In genomic region chr9:128323192-128323730, GRCh38 we compare ENCODE assay signal across 8 cellular contexts. TPM values are rescaled to one million over a fixed set of nuclear protein-coding genes. Genes with fewer than 3 reads are reported as not detected.
DNase-seq lines count a peak whose midpoint lies in the region; ATAC-seq, FAIRE-seq and TF ChIP-seq lines count a peak whose summit lies in the region.

No MANE protein-coding gene starts in this region.

- in situ Hi-C loops in K562 (cut with MboI): loop anchor here (5.0 to 10.0 kb wide), 2 partner anchors 1349 to 1562 kb away; no protein-coding TSS in a partner anchor

- no peaks in the 10 kb centered on the region for H3K27me3 ChIP-seq in BE2C
- H3K27me3 ChIP-seq in K562 (ENCODE audit: control insufficient read depth in 2 of 2, insufficient read depth in 2 of 2, low read length in 2 of 2): no peaks in the 10 kb centered on the region
- no peaks in the 10 kb centered on the region for H3K27me3 ChIP-seq in mesenchymal stem cell (ENCODE audit: control insufficient read depth in 1 of 2, insufficient read depth in 1 of 2, low read length in 2 of 2)

- no peak overlapping the region for H2BK5ac ChIP-seq in mesenchymal stem cell (ENCODE audit: low read depth, low read length, poor library complexity, severe bottlenecking)

- H3K4me3 ChIP-seq in BE2C (ENCODE audit: low read depth, low read length) (peak overlapping the region; percentile 71), K562 (peak overlapping the region; percentile 67), mesenchymal stem cell (ENCODE audit: insufficient read depth in 1 of 2, low read depth in 1 of 2, low read length in 2 of 2) (peak overlapping the region; percentile 91 to 92)

- H3K9me1 ChIP-seq in K562 (ENCODE audit: control insufficient read depth, insufficient read depth, low read length): no peaks in the 10 kb centered on the region

- intact Hi-C loops in K562 (cut with micrococcal nuclease): no loop called here

- H3K14ac ChIP-seq in mesenchymal stem cell (ENCODE audit: low read length in 2 of 2): no peak overlapping the region

- TF ChIP-seq CTCF in BE2C (IDR thresholded peaks at IDR 0.05; ENCODE audit: low read depth, low read length): no peak
- no peak; a peak in 1 of 6 replicates for TF ChIP-seq CTCF in K562 (IDR thresholded peaks at IDR 0.05 in 2 of 3, conservative IDR thresholded peaks at IDR 0.05 in 1 of 3; ENCODE audit: insufficient read depth in 2 of 3, low read depth in 1 of 3, low read length in 3 of 3)

- BruUV-seq in K562 (replicated peaks; lab: Mats Ljungman, UMichigan): no TSS peak

- POLR2A ChIA-PET in K562 (lab: Yijun Ruan, JAX): interaction anchor here (0.6 to 3.7 kb wide), 5 partner anchors 12 to 335 kb away, joined by 3 to 51 read pairs (median 3); no protein-coding TSS in a partner anchor

- peaks cover 30% of the 10 kb centered on the region for H3K36me3 ChIP-seq in BE2C
- peaks cover 68% of the 10 kb centered on the region for H3K36me3 ChIP-seq in K562 (ENCODE audit: control insufficient read depth, insufficient read depth, low read length)
- H3K36me3 ChIP-seq in mesenchymal stem cell (ENCODE audit: control insufficient read depth in 1 of 2, insufficient read depth in 2 of 2, low read depth in 1 of 2, low read length in 2 of 2): peaks cover 37 to 45% of the 10 kb centered on the region in 2 experiments

- no peak overlapping the region for H2BK120ac ChIP-seq in mesenchymal stem cell (ENCODE audit: low read depth, low read length)

- H3K4me2 ChIP-seq in K562 (ENCODE audit: insufficient read depth, low read length): peak overlapping the region; percentile 97
- peak overlapping the region; percentile 91 for H3K4me2 ChIP-seq in mesenchymal stem cell (ENCODE audit: low read length, poor library complexity, severe bottlenecking)

- no peak for TF ChIP-seq POLR2A in K562 (conservative IDR thresholded peaks at IDR 0.05)

- H3K4ac ChIP-seq in mesenchymal stem cell (ENCODE audit: low read depth in 1 of 2, low read length in 2 of 2): peak overlapping the region in 1 of 2 experiments; percentile 78

- H2BK12ac ChIP-seq in mesenchymal stem cell (ENCODE audit: low read length in 2 of 2): peak overlapping the region in 1 of 2 experiments; percentile 43

- peak overlapping the region; percentile 99 for H2AFZ ChIP-seq in K562 (ENCODE audit: low read depth, low read length)
- peak overlapping the region; percentile 24 for H2AFZ ChIP-seq in mesenchymal stem cell (ENCODE audit: low read depth, low read length)

- TF ChIP-seq RAD21 in K562 (CRISPR knock-in tag; conservative IDR thresholded peaks at IDR 0.05 in 1 of 2, IDR thresholded peaks at IDR 0.05 in 1 of 2): peak in 1 of 2 experiments; percentile 0; a peak in 1 of 4 replicates

- H2AK5ac ChIP-seq in mesenchymal stem cell (ENCODE audit: low read length, severe bottlenecking): no peak overlapping the region

- 4% methylated on average over 16 of the region's 16 CpGs for WGBS in K562 (ENCODE audit: insufficient coverage, low coverage, missing lambda C conversion rate)
- WGBS in mesenchymal stem cell: 30% methylated on average over 14 of the region's 16 CpGs

- peak overlapping the region; percentile 80 to 89 for H3K18ac ChIP-seq in mesenchymal stem cell (ENCODE audit: low read depth in 1 of 2, low read length in 2 of 2)

- H2BK15ac ChIP-seq in mesenchymal stem cell (ENCODE audit: low read depth, poor library complexity, severe bottlenecking): no peak overlapping the region

- no peaks in the 10 kb centered on the region for H3K9me3 ChIP-seq in BE2C
- no peaks in the 10 kb centered on the region for H3K9me3 ChIP-seq in K562 (replicated peaks; ENCODE audit: control insufficient read depth, insufficient read depth, low read depth, low read length)
- no peaks in the 10 kb centered on the region for H3K9me3 ChIP-seq in mesenchymal stem cell (ENCODE audit: control insufficient read depth, low read length)

- peak overlapping the region; percentile 22 for H4K91ac ChIP-seq in mesenchymal stem cell (ENCODE audit: low read length)

- peaks cover 34% of the 10 kb centered on the region for H3K79me1 ChIP-seq in mesenchymal stem cell (replicated peaks; ENCODE audit: low read length, poor library complexity, severe bottlenecking)

- H3K4me1 ChIP-seq in BE2C (no peaks in the 10 kb centered on the region), K562 (replicated peaks in 1 of 2; ENCODE audit: control insufficient read depth in 2 of 2, insufficient read depth in 2 of 2, low read length in 2 of 2) (peaks cover 8 to 19% of the 10 kb centered on the region in 2 experiments), mesenchymal stem cell (ENCODE audit: control insufficient read depth, insufficient read depth, low read depth, low read length) (peaks cover 12% of the 10 kb centered on the region)

- H4K20me1 ChIP-seq in K562 (replicated peaks; ENCODE audit: control insufficient read depth, insufficient read depth, low read length): no peaks in the 10 kb centered on the region

- H3K23ac ChIP-seq in mesenchymal stem cell (ENCODE audit: low read length in 2 of 2): peak overlapping the region; percentile 29 to 63

- peak overlapping the region; percentile 92 to 93 for H3K9ac ChIP-seq in K562 (ENCODE audit: insufficient read depth in 1 of 2, low read depth in 2 of 2, low read length in 2 of 2)
- peak overlapping the region; percentile 93 for H3K9ac ChIP-seq in mesenchymal stem cell (ENCODE audit: low read length)

- CTCF ChIA-PET in K562 (lab: Yijun Ruan, JAX; ENCODE audit: low intra/inter-chr PET ratio): no interaction called here

- TF ChIP-seq EP300 in K562 (IDR thresholded peaks at IDR 0.05; ENCODE audit: low read length): no peak

- no peak for FAIRE-seq in K562 (lab: Jason Lieb, UNC)
- FAIRE-seq in HTR-8/SVneo (lab: Jason Lieb, UNC): no peak

- peaks cover 49% of the 10 kb centered on the region for H3K79me2 ChIP-seq in K562 (ENCODE audit: control insufficient read depth, insufficient read depth, low read length)

- H4K8ac ChIP-seq in mesenchymal stem cell (ENCODE audit: low read length): peak overlapping the region; percentile 93

- H3K27ac ChIP-seq in K562 (ENCODE audit: extremely low read depth, low read depth, low read length) (peak overlapping the region; percentile 94), mesenchymal stem cell (ENCODE audit: low read length, poor library complexity, severe bottlenecking) (peak overlapping the region; percentile 79)

- DNase-seq in BE2C (no peak), K562 (ENCODE audit: extremely low read depth in 1 of 4, low spot score in 3 of 4) (peak in 1 of 4 experiments; percentile 22), mesenchymal stem cell (peak; percentile 87), HTR-8/SVneo (ENCODE audit: insufficient read length, low spot score) (no peak), NCI-H1105 treated with DMSO at 0.1 percent for 48 hours (lab: John Stamatoyannopoulos, UW) (no peak), nucleus accumbens (lab: John Stamatoyannopoulos, UW) (no peak)

- ATAC-seq in HG03066 (IDR thresholded peaks at IDR 0.05; ENCODE audit: low read depth, unreplicated experiment) (peak; percentile 13), K562 (no peak), GM19035 (IDR thresholded peaks at IDR 0.05; ENCODE audit: unreplicated experiment) (no peak)

RNA-seq across cellular contexts. Expression of gene COQ4, which starts 0.6 kb away (rescaled TPM):
- polyA plus RNA-seq in BE2C (2012; ENCODE audit: insufficient read depth, insufficient read length, low read depth): 203 TPM
- total RNA-seq in K562 (2011; cell fraction: chromatin; rRNA removed; ENCODE audit: low replicate concordance): 241 and 561 TPM in 2 replicates
- 334 and 386 TPM in 2 replicates for total RNA-seq in K562 (2011; cell fraction: nucleolus; rRNA removed)
- 352 and 440 TPM in 2 replicates for total RNA-seq in K562 (2011; cell fraction: nucleoplasm; rRNA removed)
- total RNA-seq in K562 (2014; rRNA removed) (104 and 150 TPM in 2 replicates), K562 (2014; rRNA removed; fragmentation: Illumina TruSeq; extraction: Trizol) (44.3 and 48.5 TPM in 2 replicates), K562 (2015; rRNA removed; fragmentation: Illumina TruSeq; extraction: Trizol) (66.2 and 67.2 TPM in 2 replicates), K562 (2021) (102 and 107 TPM in 2 replicates)
- polyA plus RNA-seq in K562 (2011; rRNA removed) (113 and 117 TPM in 2 replicates), K562 (2014; fragmentation: Illumina TruSeq; extraction: Trizol) (58.3 and 90.4 TPM in 2 replicates), K562 (2014; fragmentation: Nextera tagmentation; extraction: Ambion mirVana) (10 to 100 TPM in 1 of 2 experiments, 1 to 10 TPM in 1; 9.1 to 11.3 TPM), K562 (2014; rRNA removed) (135 and 140 TPM in 2 replicates)
- polyA plus RNA-seq in K562 (2011; cell fraction: cytosol; rRNA removed): 145 and 208 TPM in 2 replicates
- polyA plus RNA-seq in K562 (2011; cell fraction: nucleus; rRNA removed): 338 and 468 TPM in 2 replicates
- 113 and 151 TPM in 2 replicates for polyA plus RNA-seq in K562 (2012)
- 65.9 and 102 TPM in 2 replicates for polyA minus RNA-seq in K562 (2011; rRNA and poly(A)+ RNA removed)
- 42.5 and 67.8 TPM in 2 replicates for polyA minus RNA-seq in K562 (2011; cell fraction: cytosol; rRNA and poly(A)+ RNA removed)
- polyA minus RNA-seq in K562 (2011; cell fraction: nucleus; rRNA and poly(A)+ RNA removed): 110 and 139 TPM in 2 replicates
- polyA plus RNA-seq in mesenchymal stem cell (2013, experiment 1 of 2): 41.5 TPM
- polyA plus RNA-seq in mesenchymal stem cell (2013, experiment 2 of 2): 41.8 TPM

RNA-seq across cellular contexts. Expression of gene TRUB2, which starts 1.0 kb away (rescaled TPM):
- 212 TPM for polyA plus RNA-seq in BE2C (2012; ENCODE audit: insufficient read depth, insufficient read length, low read depth)
- total RNA-seq in K562 (2011; cell fraction: chromatin; rRNA removed; ENCODE audit: low replicate concordance): 35.5 and 103 TPM in 2 replicates
- total RNA-seq in K562 (2011; cell fraction: nucleolus; rRNA removed): 64.2 and 80.4 TPM in 2 replicates
- total RNA-seq in K562 (2011; cell fraction: nucleoplasm; rRNA removed): 48.8 and 49.1 TPM in 2 replicates
- total RNA-seq in K562 (2014; rRNA removed) (46.0 and 90.9 TPM in 2 replicates), K562 (2014; rRNA removed; fragmentation: Illumina TruSeq; extraction: Trizol) (43.0 and 63.0 TPM in 2 replicates), K562 (2015; rRNA removed; fragmentation: Illumina TruSeq; extraction: Trizol) (72.7 and 74.7 TPM in 2 replicates), K562 (2021) (91.3 and 104 TPM in 2 replicates)
- polyA plus RNA-seq in K562 (2011; rRNA removed) (64.4 and 79.2 TPM in 2 replicates), K562 (2014; fragmentation: Illumina TruSeq; extraction: Trizol) (110 and 117 TPM in 2 replicates), K562 (2014; fragmentation: Nextera tagmentation; extraction: Ambion mirVana) (10 to 100 TPM in 1 of 2 experiments, 1 to 10 TPM in 1; 9.3 to 24.2 TPM), K562 (2014; rRNA removed) (56.7 and 89.1 TPM in 2 replicates)
- 56.0 and 75.1 TPM in 2 replicates for polyA plus RNA-seq in K562 (2011; cell fraction: cytosol; rRNA removed)
- polyA plus RNA-seq in K562 (2011; cell fraction: nucleus; rRNA removed): 31.6 and 47.8 TPM in 2 replicates
- 64.7 and 97.4 TPM in 2 replicates for polyA plus RNA-seq in K562 (2012)
- polyA minus RNA-seq in K562 (2011; rRNA and poly(A)+ RNA removed): 43.1 and 50.2 TPM in 2 replicates
- 49.8 and 67.6 TPM in 2 replicates for polyA minus RNA-seq in K562 (2011; cell fraction: cytosol; rRNA and poly(A)+ RNA removed)
- polyA minus RNA-seq in K562 (2011; cell fraction: nucleus; rRNA and poly(A)+ RNA removed): 19.1 and 26.8 TPM in 2 replicates
- polyA plus RNA-seq in mesenchymal stem cell (2013, experiment 1 of 2): 17.2 TPM
- polyA plus RNA-seq in mesenchymal stem cell (2013, experiment 2 of 2): 15.7 TPM

RNA-seq across cellular contexts. Expression of gene SLC27A4, which starts 17.1 kb away (rescaled TPM):
- 74.4 TPM for polyA plus RNA-seq in BE2C (2012; ENCODE audit: insufficient read depth, insufficient read length, low read depth)
- 17.5 and 64.2 TPM in 2 replicates for total RNA-seq in K562 (2011; cell fraction: chromatin; rRNA removed; ENCODE audit: low replicate concordance)
- 92.4 and 92.8 TPM in 2 replicates for total RNA-seq in K562 (2011; cell fraction: nucleolus; rRNA removed)
- total RNA-seq in K562 (2011; cell fraction: nucleoplasm; rRNA removed): 47.7 and 49.9 TPM in 2 replicates
- 22.6 and 36.7 TPM in 2 replicates for total RNA-seq in K562 (2014; rRNA removed)
- total RNA-seq in K562 (2014; rRNA removed; fragmentation: Illumina TruSeq; extraction: Trizol): 6.1 and 8.1 TPM in 2 replicates
- 14.0 TPM in 2 replicates for total RNA-seq in K562 (2015; rRNA removed; fragmentation: Illumina TruSeq; extraction: Trizol)
- total RNA-seq in K562 (2021): 31.6 and 35.7 TPM in 2 replicates
- polyA plus RNA-seq in K562 (2011; rRNA removed): 7.9 and 9.1 TPM in 2 replicates
- polyA plus RNA-seq in K562 (2011; cell fraction: cytosol; rRNA removed): 7.6 and 19.7 TPM in 2 replicates
- 19.2 and 31.8 TPM in 2 replicates for polyA plus RNA-seq in K562 (2011; cell fraction: nucleus; rRNA removed)
- 16.1 and 21.6 TPM in 2 replicates for polyA plus RNA-seq in K562 (2012)
- polyA plus RNA-seq in K562 (2014; fragmentation: Illumina TruSeq; extraction: Trizol): 16.1 and 22.7 TPM in 2 replicates
- polyA plus RNA-seq in K562 (2014; fragmentation: Nextera tagmentation; extraction: Ambion mirVana): under 1 TPM; 0.25 to 0.92 TPM
- polyA plus RNA-seq in K562 (2014; rRNA removed): 16.0 and 18.1 TPM in 2 replicates
- polyA minus RNA-seq in K562 (2011; rRNA and poly(A)+ RNA removed): 6.0 and 10.4 TPM in 2 replicates
- polyA minus RNA-seq in K562 (2011; cell fraction: cytosol; rRNA and poly(A)+ RNA removed): 14.8 and 16.7 TPM in 2 replicates
- 8.0 and 9.6 TPM in 2 replicates for polyA minus RNA-seq in K562 (2011; cell fraction: nucleus; rRNA and poly(A)+ RNA removed)
- 18.4 TPM for polyA plus RNA-seq in mesenchymal stem cell (2013, experiment 1 of 2)
- polyA plus RNA-seq in mesenchymal stem cell (2013, experiment 2 of 2): 18.7 TPM

RNA-seq across cellular contexts. Expression of gene SWI5, which starts 47.2 kb away (rescaled TPM):
- polyA plus RNA-seq in BE2C (2012; ENCODE audit: insufficient read depth, insufficient read length, low read depth): 15.7 TPM
- total RNA-seq in K562 (2011; cell fraction: chromatin; rRNA removed; ENCODE audit: low replicate concordance): 31.0 and 60.5 TPM in 2 replicates
- total RNA-seq in K562 (2011; cell fraction: nucleolus; rRNA removed): 37.1 and 42.7 TPM in 2 replicates
- total RNA-seq in K562 (2011; cell fraction: nucleoplasm; rRNA removed): 33.4 and 47.4 TPM in 2 replicates
- total RNA-seq in K562 (2014; rRNA removed): 105 and 106 TPM in 2 replicates
- total RNA-seq in K562 (2014; rRNA removed; fragmentation: Illumina TruSeq; extraction: Trizol): 82.6 and 86.7 TPM in 2 replicates
- 93.9 and 94.3 TPM in 2 replicates for total RNA-seq in K562 (2015; rRNA removed; fragmentation: Illumina TruSeq; extraction: Trizol)
- 72.3 and 77.3 TPM in 2 replicates for total RNA-seq in K562 (2021)
- polyA plus RNA-seq in K562 (2011; rRNA removed): 121 and 145 TPM in 2 replicates
- 151 and 164 TPM in 2 replicates for polyA plus RNA-seq in K562 (2011; cell fraction: cytosol; rRNA removed)
- polyA plus RNA-seq in K562 (2011; cell fraction: nucleus; rRNA removed): 39.9 and 61.7 TPM in 2 replicates
- polyA plus RNA-seq in K562 (2012): 91.8 and 104 TPM in 2 replicates
- polyA plus RNA-seq in K562 (2014; fragmentation: Illumina TruSeq; extraction: Trizol): 95.9 and 104 TPM in 2 replicates
- polyA plus RNA-seq in K562 (2014; fragmentation: Nextera tagmentation; extraction: Ambion mirVana): 100 to 1,000 TPM in 1 of 2 experiments, 10 to 100 TPM in 1; 62.8 to 133 TPM
- polyA plus RNA-seq in K562 (2014; rRNA removed): 121 and 141 TPM in 2 replicates
- polyA minus RNA-seq in K562 (2011; rRNA and poly(A)+ RNA removed): 51.5 and 51.7 TPM in 2 replicates
- polyA minus RNA-seq in K562 (2011; cell fraction: cytosol; rRNA and poly(A)+ RNA removed): 22.0 and 22.2 TPM in 2 replicates
- 11.6 and 14.9 TPM in 2 replicates for polyA minus RNA-seq in K562 (2011; cell fraction: nucleus; rRNA and poly(A)+ RNA removed)
- polyA plus RNA-seq in mesenchymal stem cell (2013, experiment 1 of 2): 35.0 TPM
- 33.3 TPM for polyA plus RNA-seq in mesenchymal stem cell (2013, experiment 2 of 2)

RNA-seq across cellular contexts. Expression of gene GOLGA2, which starts 47.5 kb away (rescaled TPM):
- 76.2 TPM for polyA plus RNA-seq in BE2C (2012; ENCODE audit: insufficient read depth, insufficient read length, low read depth)
- total RNA-seq in K562 (2011; cell fraction: chromatin; rRNA removed; ENCODE audit: low replicate concordance): 623 and 716 TPM in 2 replicates
- total RNA-seq in K562 (2011; cell fraction: nucleolus; rRNA removed): 264 and 268 TPM in 2 replicates
- 448 and 517 TPM in 2 replicates for total RNA-seq in K562 (2011; cell fraction: nucleoplasm; rRNA removed)
- total RNA-seq in K562 (2014; rRNA removed) (101 and 116 TPM in 2 replicates), K562 (2014; rRNA removed; fragmentation: Illumina TruSeq; extraction: Trizol) (70.7 and 80.5 TPM in 2 replicates), K562 (2015; rRNA removed; fragmentation: Illumina TruSeq; extraction: Trizol) (69.2 and 75.1 TPM in 2 replicates), K562 (2021) (91.3 and 109 TPM in 2 replicates)
- polyA plus RNA-seq in K562 (2011; rRNA removed) (76.0 and 137 TPM in 2 replicates), K562 (2014; fragmentation: Illumina TruSeq; extraction: Trizol) (117 and 122 TPM in 2 replicates), K562 (2014; fragmentation: Nextera tagmentation; extraction: Ambion mirVana) (10 to 100 TPM; 15.7 to 21.9 TPM), K562 (2014; rRNA removed) (98.1 and 138 TPM in 2 replicates)
- polyA plus RNA-seq in K562 (2011; cell fraction: cytosol; rRNA removed): 48.9 and 79.1 TPM in 2 replicates
- polyA plus RNA-seq in K562 (2011; cell fraction: nucleus; rRNA removed): 143 and 177 TPM in 2 replicates
- 75.8 and 115 TPM in 2 replicates for polyA plus RNA-seq in K562 (2012)
- polyA minus RNA-seq in K562 (2011; rRNA and poly(A)+ RNA removed): 69.9 and 111 TPM in 2 replicates
- polyA minus RNA-seq in K562 (2011; cell fraction: cytosol; rRNA and poly(A)+ RNA removed): 40.1 and 56.7 TPM in 2 replicates
- 86.6 and 165 TPM in 2 replicates for polyA minus RNA-seq in K562 (2011; cell fraction: nucleus; rRNA and poly(A)+ RNA removed)
- polyA plus RNA-seq in mesenchymal stem cell (2013, experiment 1 of 2): 109 TPM
- 102 TPM for polyA plus RNA-seq in mesenchymal stem cell (2013, experiment 2 of 2)
